ENCODE assay signal across 24 cellular contexts in the genomic region with DNA sequence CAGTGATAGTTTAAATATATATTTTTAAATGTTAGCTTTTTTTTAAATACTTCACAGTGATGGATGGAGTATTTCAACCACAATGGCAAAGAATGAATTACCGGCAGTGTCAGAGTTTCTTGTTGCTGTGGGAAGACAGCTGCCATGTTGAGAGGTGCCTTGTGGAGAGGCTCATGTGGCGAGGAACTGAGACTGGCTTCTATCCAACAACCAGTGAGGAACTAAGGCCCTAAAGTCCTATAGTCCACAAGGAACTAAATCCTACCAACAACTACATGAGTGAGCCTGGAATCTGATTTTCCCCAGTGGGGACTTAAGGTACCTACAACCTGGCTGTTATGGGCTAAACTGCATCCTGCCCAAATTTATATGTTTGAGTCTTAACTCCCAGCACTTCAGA.
"Had no signal": no experiment of that assay in that cellular context is flagged by ENCODE, and none has a peak within 500 bp of the region (broad histone marks: within the 10 kb centered on the region; RNA-seq: fewer than 3 reads in every experiment).

No MANE protein-coding gene starts in this region.

- H3K27ac ChIP-seq: breast epithelium, neutrophil, tibial nerve had no signal

- DNase-seq: activated CD4-positive, alpha-beta T cell treated with anti-CD3 and anti-CD28 coated beads, Interleukin-2, amount 50 U/mL, for 1 hour; activated CD8-positive, alpha-beta T cell treated with anti-CD3 and anti-CD28 coated beads for 36 hours; activated naive CD8-positive, alpha-beta T cell treated with anti-CD3 and anti-CD28 coated beads, Interleukin-2, amount 50 U/mL, for 24 hours; activated T-cell treated with anti-CD3 and anti-CD28 coated beads, Interleukin-2, amount 50 U/mL, for 4 hours; central memory CD4-positive, alpha-beta T cell; endodermal cell; foreskin fibroblast; hippocampal formation; left cardiac atrium; naive B cell; nephron progenitor cell; stimulated activated CD4-positive, alpha-beta T cell treated with anti-CD3 and anti-CD28 coated beads, Interleukin-15, amount 100 ng/mL, for 24 hours; stimulated activated CD4-positive, alpha-beta T cell treated with anti-CD3 and anti-CD28 coated beads, Interleukin-2, amount 100 ng/mL, for 24 hours; stimulated activated naive CD4-positive, alpha-beta T cell treated with Interleukin-2 at 50 U/mL for 16 hours; T-helper 2 cell had no signal

- H3K4me1 ChIP-seq: breast epithelium had no signal

- H3K9me3 Mint-ChIP-seq: activated CD8-positive, alpha-beta T cell treated with anti-CD3 and anti-CD28 coated beads for 36 hours; dendritic cell treated with granulocyte-macrophage colony-stimulating factor and Interleukin-4, amounts not matched to agents 40 ng/mL and 50 ng/mL, for 4 days; endodermal cell; nephron progenitor cell; WTC11 had no signal

- ATAC-seq: activated CD8-positive, alpha-beta T cell treated with anti-CD3 and anti-CD28 coated beads for 36 hours; activated naive CD8-positive, alpha-beta T cell treated with anti-CD3 and anti-CD28 coated beads, Interleukin-2, amount 50 U/mL, for 24 hours; activated T-cell treated with anti-CD3 and anti-CD28 coated beads, Interleukin-2, amount 50 U/mL, for 4 hours; activated T-helper 17 cell treated with anti-CD3 and anti-CD28 coated beads, Interleukin-2, amount 50 U/mL, for 72 hours; esophagus mucosa; WTC11 had no signal

- H3K4me3 Mint-ChIP-seq: activated CD8-positive, alpha-beta T cell treated with anti-CD3 and anti-CD28 coated beads for 36 hours; activated naive CD4-positive, alpha-beta T cell treated with anti-CD3 and anti-CD28 coated beads, Interleukin-2, amount 50 U/mL, for 24 hours; activated naive CD8-positive, alpha-beta T cell treated with anti-CD3 and anti-CD28 coated beads, Interleukin-2, amount 50 U/mL, for 24 hours; activated T-cell treated with anti-CD3 and anti-CD28 coated beads, Interleukin-2, amount 50 U/mL, for 4 hours; activated T-helper 17 cell treated with anti-CD3 and anti-CD28 coated beads, Interleukin-2, amount 50 U/mL, for 72 hours; dendritic cell treated with granulocyte-macrophage colony-stimulating factor and Interleukin-4, amounts not matched to agents 40 ng/mL and 50 ng/mL, for 4 days; endodermal cell; nephron progenitor cell; WTC11 had no signal

- H3K27me3 Mint-ChIP-seq: activated CD8-positive, alpha-beta T cell treated with anti-CD3 and anti-CD28 coated beads for 36 hours; activated naive CD4-positive, alpha-beta T cell treated with anti-CD3 and anti-CD28 coated beads, Interleukin-2, amount 50 U/mL, for 24 hours; activated naive CD8-positive, alpha-beta T cell treated with anti-CD3 and anti-CD28 coated beads, Interleukin-2, amount 50 U/mL, for 24 hours; activated T-helper 17 cell treated with anti-CD3 and anti-CD28 coated beads, Interleukin-2, amount 50 U/mL, for 72 hours; dendritic cell treated with granulocyte-macrophage colony-stimulating factor and Interleukin-4, amounts not matched to agents 40 ng/mL and 50 ng/mL, for 4 days; naive B cell; progenitor cell of endocrine pancreas had no signal

- H3K27ac Mint-ChIP-seq: activated CD8-positive, alpha-beta T cell treated with anti-CD3 and anti-CD28 coated beads for 36 hours; activated naive CD4-positive, alpha-beta T cell treated with anti-CD3 and anti-CD28 coated beads, Interleukin-2, amount 50 U/mL, for 24 hours; activated naive CD8-positive, alpha-beta T cell treated with anti-CD3 and anti-CD28 coated beads, Interleukin-2, amount 50 U/mL, for 24 hours; activated T-helper 17 cell treated with anti-CD3 and anti-CD28 coated beads, Interleukin-2, amount 50 U/mL, for 72 hours; dendritic cell treated with granulocyte-macrophage colony-stimulating factor and Interleukin-4, amounts not matched to agents 40 ng/mL and 50 ng/mL, for 4 days; endodermal cell; nephron progenitor cell; progenitor cell of endocrine pancreas; WTC11 had no signal

- H3K4me3 ChIP-seq: breast epithelium, tibial nerve had no signal

- H3K36me3 ChIP-seq: breast epithelium, neutrophil, tibial nerve had no signal

- H3K27me3 ChIP-seq: breast epithelium, neutrophil, tibial nerve had no signal

- H3K36me3 Mint-ChIP-seq: WTC11 had no signal

- H3K9me3 ChIP-seq: breast epithelium, neutrophil, tibial nerve had no signal
